In the genomic region with DNA sequence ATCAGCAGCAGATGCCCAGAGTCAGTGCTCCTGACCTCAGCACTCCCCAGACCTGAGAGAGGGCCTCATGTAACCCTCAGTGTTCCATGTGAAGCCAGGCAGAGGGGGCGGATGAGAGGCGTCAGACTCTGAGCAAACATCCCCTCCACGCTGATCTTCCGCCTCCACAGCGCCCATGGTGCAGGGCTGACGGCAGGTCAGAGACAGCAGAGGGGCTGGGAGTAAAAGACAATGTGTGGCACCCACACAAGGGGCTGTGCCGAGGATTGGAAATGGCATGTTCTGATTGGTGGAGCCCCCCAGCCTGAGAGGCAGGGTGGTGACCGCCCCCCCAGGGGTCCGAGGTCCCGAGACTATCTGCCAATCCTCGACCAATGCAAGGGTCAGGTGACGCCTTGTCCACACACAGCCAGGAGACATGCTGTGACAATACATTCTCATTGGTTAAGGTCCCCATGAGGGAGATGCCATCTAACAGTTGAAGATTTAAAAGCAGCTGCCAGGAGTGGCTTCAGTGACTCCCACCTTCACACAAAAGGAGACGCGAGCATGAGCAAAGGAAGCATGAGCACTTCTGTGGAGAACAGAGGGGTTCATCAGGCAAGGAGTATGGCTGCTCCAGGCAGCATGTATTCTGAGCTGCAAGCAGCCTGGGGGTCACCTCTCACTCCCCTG, we compare ENCODE assay signal across 27 cellular contexts. TPM values are rescaled to one million over a fixed set of nuclear protein-coding genes. Genes with fewer than 3 reads are reported as not detected.
DNase-seq lines count a peak whose midpoint lies in the region; ATAC-seq and TF ChIP-seq lines count a peak whose summit lies in the region.
"Had no signal": no experiment of that assay in that cellular context is flagged by ENCODE, and none has a peak within 500 bp of the region (broad histone marks: within the 10 kb centered on the region; RNA-seq: fewer than 3 reads in every experiment).

No MANE protein-coding gene starts in this region.

- H3K36me3 ChIP-seq in left ventricle myocardium inferior = peaks cover 12% of the 10 kb centered on the region
- H3K36me3 ChIP-seq: transverse colon had no signal

- DNase-seq in left ventricle myocardium inferior = no peak
- DNase-seq in Right ventricle myocardium superior = no peak
- DNase-seq in nephron progenitor cell = no peak
- DNase-seq in activated CD4-positive, CD25-positive, alpha-beta regulatory T cell (lab: John Stamatoyannopoulos, UW) = no peak
- no peak for DNase-seq in germinal center (ENCODE audit: low spot score)
- DNase-seq in GM10248 (ENCODE audit: extremely low spot score) = no peak
- no peak for DNase-seq in sciatic nerve (ENCODE audit: low spot score)
- DNase-seq: activated CD4-positive, alpha-beta memory T cell treated with anti-CD3 and anti-CD28 coated beads, Interleukin-2, amount 10 ng/mL, durations not matched to agents 7 days and 5 days; activated gamma-delta T cell treated with Interleukin-2 at 50 U/mL for 16 hours; BE2C; cortex of kidney; DMS79 treated with DMSO at 0.1 percent for 48 hours; glutamatergic neuron; HFFc6; NCI-H1105; NCI-H2107; NCI-H510A treated with DMSO at 0.1 percent for 48 hours; stimulated activated CD4-positive, alpha-beta T cell treated with anti-CD3 and anti-CD28 coated beads, Interleukin-12 subunit alpha, Interleukin-12 subunit beta, amount 100 ng/mL, for 4 hours; stimulated activated CD4-positive, alpha-beta T cell treated with anti-CD3 and anti-CD28 coated beads, Interleukin-4, amount 100 ng/mL, for 4 hours; stimulated activated naive CD8-positive, alpha-beta T cell treated with anti-CD3 and anti-CD28 coated beads, Interleukin-15, amount 100 ng/mL, for 72 hours; T-helper 9 cell; transverse colon had no signal

- peak overlapping the region; percentile 32 for H3K27ac Mint-ChIP-seq in nephron progenitor cell
- H3K27ac Mint-ChIP-seq: activated CD4-positive, alpha-beta memory T cell treated with anti-CD3 and anti-CD28 coated beads, Interleukin-2, amount 10 ng/mL, durations not matched to agents 7 days and 5 days; HFFc6; stimulated activated naive CD8-positive, alpha-beta T cell treated with anti-CD3 and anti-CD28 coated beads, Interleukin-15, amount 100 ng/mL, for 72 hours had no signal

- TF ChIP-seq CTCF in left ventricle myocardium inferior (IDR thresholded peaks at IDR 0.05; ENCODE audit: borderline replicate concordance) (no peak), nephron progenitor cell (IDR thresholded peaks at IDR 0.05) (no peak), GM10248 (IDR thresholded peaks at IDR 0.05; ENCODE audit: control extremely low read depth, extremely low read depth, low read depth, missing control alignments) (no peak)

- H3K4me1 Mint-ChIP-seq in nephron progenitor cell = peaks cover 94% of the 10 kb centered on the region

- ATAC-seq in Right ventricle myocardium superior (ENCODE audit: poor library complexity) (no peak), sciatic nerve (no peak)
- ATAC-seq: A549; activated CD4-positive, CD25-positive, alpha-beta regulatory T cell treated with anti-CD3 and anti-CD28 coated beads, Interleukin-2, amount 50 U/mL, for 24 hours; stimulated activated naive CD8-positive, alpha-beta T cell treated with anti-CD3 and anti-CD28 coated beads, Interleukin-15, amount 100 ng/mL, for 72 hours had no signal

- H3K27ac ChIP-seq in left ventricle myocardium inferior (replicated peaks) (peak overlapping the region; percentile 62), cingulate gyrus (ENCODE audit: low read depth, low read length) (peak overlapping the region; percentile 32)
- H3K27ac ChIP-seq: Peyer's patch, transverse colon had no signal

- H3K36me3 Mint-ChIP-seq in nephron progenitor cell (ENCODE audit: low read depth) = no peaks in the 10 kb centered on the region

- POLR2A ChIA-PET in GM10248 (lab: Yijun Ruan, JAX) = no interaction called here

- H3K4me3 ChIP-seq in left ventricle myocardium inferior = no peak overlapping the region
- H3K4me3 ChIP-seq: A549, Peyer's patch, transverse colon had no signal

- H3K9me3 ChIP-seq in left ventricle myocardium inferior (replicated peaks) = no peaks in the 10 kb centered on the region
- H3K9me3 ChIP-seq: A549, BE2C, Peyer's patch, transverse colon had no signal

- CTCF ChIA-PET in GM10248 (lab: Yijun Ruan, JAX) = interaction anchor here (1.0 to 2.2 kb wide), 5 partner anchors 9 to 18 kb away, joined by 3 to 11 read pairs (median 4); no protein-coding TSS in a partner anchor

- no peak overlapping the region for H3K4me3 Mint-ChIP-seq in nephron progenitor cell
- H3K4me3 Mint-ChIP-seq: activated CD4-positive, alpha-beta memory T cell treated with anti-CD3 and anti-CD28 coated beads, Interleukin-2, amount 10 ng/mL, durations not matched to agents 7 days and 5 days; HFFc6; neural crest cell; stimulated activated naive CD8-positive, alpha-beta T cell treated with anti-CD3 and anti-CD28 coated beads, Interleukin-15, amount 100 ng/mL, for 72 hours had no signal

- H3K4me1 ChIP-seq in left ventricle myocardium inferior = peaks cover 45% of the 10 kb centered on the region
- H3K4me1 ChIP-seq: transverse colon had no signal

- no peaks in the 10 kb centered on the region for H3K27me3 ChIP-seq in left ventricle myocardium inferior (ENCODE audit: low read depth)
- H3K27me3 ChIP-seq: BE2C, Peyer's patch, transverse colon had no signal

- no peaks in the 10 kb centered on the region for H3K27me3 Mint-ChIP-seq in nephron progenitor cell (ENCODE audit: low read depth, poor library complexity)
- H3K27me3 Mint-ChIP-seq: activated CD4-positive, alpha-beta memory T cell treated with anti-CD3 and anti-CD28 coated beads, Interleukin-2, amount 10 ng/mL, durations not matched to agents 7 days and 5 days; stimulated activated naive CD8-positive, alpha-beta T cell treated with anti-CD3 and anti-CD28 coated beads, Interleukin-15, amount 100 ng/mL, for 72 hours had no signal

- intact Hi-C loops in left ventricle myocardium inferior (cut with micrococcal nuclease) = no loop called here
- intact Hi-C loops in Right ventricle myocardium superior (cut with DNase I) = loop anchor here (5.0 kb wide), 1 partner anchor 64 kb away; no protein-coding TSS in a partner anchor
- intact Hi-C loops in sciatic nerve (cut with DNase I) = no loop called here

- no peaks in the 10 kb centered on the region for H3K9me3 Mint-ChIP-seq in nephron progenitor cell
- H3K9me3 Mint-ChIP-seq: activated CD4-positive, alpha-beta memory T cell treated with anti-CD3 and anti-CD28 coated beads, Interleukin-2, amount 10 ng/mL, durations not matched to agents 7 days and 5 days; HFFc6; neural crest cell; stimulated activated naive CD8-positive, alpha-beta T cell treated with anti-CD3 and anti-CD28 coated beads, Interleukin-15, amount 100 ng/mL, for 72 hours had no signal

RNA-seq across cellular contexts. Expression of gene SLC25A51, which starts 19.3 kb away (rescaled TPM):
- total RNA-seq in left ventricle myocardium inferior (21.4 TPM), Right ventricle myocardium superior (20.0 TPM), sciatic nerve (24.2 TPM)
